Comparison of ENCODE assay signal across 8 cellular contexts in genomic region chr6:125821825-125822281, GRCh38. TPM values are rescaled to one million over a fixed set of nuclear protein-coding genes. Genes with fewer than 3 reads are reported as not detected.
DNase-seq lines count a peak whose midpoint lies in the region; ATAC-seq and TF ChIP-seq lines count a peak whose summit lies in the region.

No MANE protein-coding gene starts in this region.

- H3K27ac ChIP-seq in angular gyrus (ENCODE audit: low read depth, low read length) (peak overlapping the region; percentile 38), left lung (no peak overlapping the region), esophagus squamous epithelium (peak overlapping the region in 1 of 4 donors; percentile 16)

- H3K27ac Mint-ChIP-seq in activated naive CD4-positive, alpha-beta T cell treated with anti-CD3 and anti-CD28 coated beads, Interleukin-2, amount 50 U/mL, for 72 hours = no peak overlapping the region

- peak; percentile 45 for ATAC-seq in left lung
- no peak for ATAC-seq in activated naive CD4-positive, alpha-beta T cell treated with anti-CD3 and anti-CD28 coated beads, Interleukin-2, amount 50 U/mL, for 72 hours

- H3K36me3 ChIP-seq in left lung (peaks cover 0 to 12% of the 10 kb centered on the region in 2 donors), esophagus squamous epithelium (peaks cover 0 to 27% (median 0%) of the 10 kb centered on the region in 3 donors)

- H3K27me3 ChIP-seq in left lung (no peaks in the 10 kb centered on the region), esophagus squamous epithelium (no peaks in the 10 kb centered on the region)

- intact Hi-C loops in left lung (cut with DNase I) (no loop called here), esophagus squamous epithelium (cut with DNase I) (no loop called here)

- H3K9me3 ChIP-seq in left lung (no peaks in the 10 kb centered on the region), esophagus squamous epithelium (no peaks in the 10 kb centered on the region)

- H3K4me1 ChIP-seq in left lung (peaks cover 10 to 33% of the 10 kb centered on the region in 2 donors), esophagus squamous epithelium (peaks cover 5 to 43% (median 17%) of the 10 kb centered on the region in 3 donors)

- peaks cover 0 to 3% of the 10 kb centered on the region in 2 donors for H3K9me3 Mint-ChIP-seq in activated naive CD4-positive, alpha-beta T cell treated with anti-CD3 and anti-CD28 coated beads, Interleukin-2, amount 50 U/mL, for 72 hours

- H3K36me3 Mint-ChIP-seq in activated naive CD4-positive, alpha-beta T cell treated with anti-CD3 and anti-CD28 coated beads, Interleukin-2, amount 50 U/mL, for 72 hours = peaks cover 8 to 23% of the 10 kb centered on the region in 2 donors

- DNase-seq in Ammon's horn (ENCODE audit: low spot score) (peak; percentile 66), M059J (ENCODE audit: low read depth) (peak; percentile 57), left lung (no peak), NCI-H1048 (lab: John Stamatoyannopoulos, UW) (no peak), esophagus squamous epithelium (lab: John Stamatoyannopoulos, UW) (no peak)
- no peak for DNase-seq in stimulated activated naive CD4-positive, alpha-beta T cell treated with Interleukin-2 at 50 U/mL for 16 hours (lab: John Stamatoyannopoulos, UW)
- DNase-seq in activated naive CD4-positive, alpha-beta T cell treated with anti-CD3 and anti-CD28 coated beads, Interleukin-2, amount 50 U/mL, for 72 hours (ENCODE audit: low spot score in 2 of 2) = no peak

- TF ChIP-seq POLR2A in esophagus squamous epithelium (IDR thresholded peaks at IDR 0.05) = no peak

- no peak for TF ChIP-seq CTCF in left lung (IDR thresholded peaks at IDR 0.05)
- no peak for TF ChIP-seq CTCF in esophagus squamous epithelium (IDR thresholded peaks at IDR 0.05)

- WGBS in esophagus squamous epithelium, 2 donors = 37 to 54% methylated on average over 3 of the region's 3 CpGs

- H3K4me3 ChIP-seq in left lung (no peak overlapping the region), esophagus squamous epithelium (no peak overlapping the region)

RNA-seq across cellular contexts. Expression of gene NCOA7, which starts 31.1 kb away (rescaled TPM):
- 39.6 and 43.9 TPM in 2 replicates for total RNA-seq in M059J (2014; rRNA removed; shearing (Covaris generic))
- total RNA-seq in left lung (10 to 100 TPM; 52.8 to 94.3 TPM), esophagus squamous epithelium (10 to 100 TPM; 30.9 to 85.1 (median 45.8) TPM)
- 10 to 100 TPM; 50.8 to 58.8 TPM for total RNA-seq in activated naive CD4-positive, alpha-beta T cell treated with anti-CD3 and anti-CD28 coated beads, Interleukin-2, amount 50 U/mL, for 72 hours

Comparison
In these comparisons a context has a peak if more than half of its experiments do, and no peak if none do; other contexts are left out.
1. DNase-seq: peak in Ammon's horn (single experiment) and M059J (single experiment); none in left lung (0 of 2), NCI-H1048 (single experiment), stimulated activated naive CD4-positive, alpha-beta T cell treated with Interleukin-2 at 50 U/mL for 16 hours (single experiment), esophagus squamous epithelium (single experiment) and activated naive CD4-positive, alpha-beta T cell treated with anti-CD3 and anti-CD28 coated beads, Interleukin-2, amount 50 U/mL, for 72 hours (0 of 2).